ENCODE assay signal across 11 cellular contexts in the genomic region with DNA sequence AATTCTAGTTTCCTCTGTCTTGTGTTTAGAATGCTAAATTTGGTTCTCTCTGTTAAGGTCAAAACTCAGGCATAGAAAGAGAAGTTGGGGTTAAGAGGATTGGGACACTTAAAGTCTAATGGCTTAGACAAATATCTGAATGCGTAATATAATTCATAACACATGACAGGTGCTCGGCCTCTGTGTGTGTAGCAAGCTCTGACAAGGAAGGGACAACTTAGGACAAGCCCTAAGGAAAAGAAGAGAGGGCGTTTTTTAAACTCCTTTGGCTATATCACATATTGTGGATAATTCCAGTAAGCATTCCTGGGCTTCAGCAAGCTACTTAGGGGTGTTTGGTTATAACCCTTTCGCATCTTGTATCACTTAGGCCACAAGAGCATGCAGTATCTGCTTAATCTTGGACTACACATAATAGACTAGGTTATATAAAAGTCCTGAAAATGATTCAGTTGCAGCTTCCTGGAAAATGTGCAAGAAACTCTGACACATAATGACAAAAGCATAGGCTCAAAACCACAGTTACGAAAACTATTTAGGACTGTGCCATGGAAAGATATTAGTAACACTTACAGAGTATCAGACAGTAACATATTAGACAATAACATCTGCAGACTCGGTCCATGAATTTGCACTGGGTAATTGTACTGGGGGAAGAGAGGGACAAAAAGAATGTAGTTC. TPM values are rescaled to one million over a fixed set of nuclear protein-coding genes. Genes with fewer than 3 reads are reported as not detected.
A peak's percentile ranks its signal among the peaks of the same experiment; 100 is the strongest.
DNase-seq lines count a peak whose midpoint lies in the region; ATAC-seq, FAIRE-seq and TF ChIP-seq lines count a peak whose summit lies in the region.
"Had no signal": no experiment of that assay in that cellular context is flagged by ENCODE, and none has a peak within 500 bp of the region (broad histone marks: within the 10 kb centered on the region; RNA-seq: fewer than 3 reads in every experiment).

No MANE protein-coding gene starts in this region.

- H3K4me3 ChIP-seq in AG09309 (ENCODE audit: control insufficient read depth, low read depth, low read length) (no peak overlapping the region), astrocyte of the spinal cord (ENCODE audit: low read depth, low read length) (no peak overlapping the region), lung (no peak overlapping the region)

- no peaks in the 10 kb centered on the region for H3K36me3 ChIP-seq in lung (ENCODE audit: control insufficient read depth in 2 of 2, insufficient read depth in 2 of 2, low read length in 2 of 2)

- in situ Hi-C loops in astrocyte of the spinal cord (cut with HindIII; ENCODE audit: low sequenced_read_pairs) = no loop called here

- H3K9me3 Mint-ChIP-seq in T-cell = no peaks in the 10 kb centered on the region
- H3K9me3 Mint-ChIP-seq: dendritic cell treated with granulocyte-macrophage colony-stimulating factor and Interleukin-4, amounts not matched to agents 40 ng/mL and 50 ng/mL, for 4 days; nephron; T-helper 1 cell treated with Interleukin-12 subunit alpha and Interleukin-12 subunit beta and Interleukin-4 antibody, amounts not matched to agents 30 μg/mL and 1 μg/mL, for 36 hours had no signal

- H3K27me3 Mint-ChIP-seq in T-cell = peaks cover 0 to 3% of the 10 kb centered on the region in 2 donors

- DNase-seq in AG09309 (ENCODE audit: low read depth) (peak; percentile 98), HTR-8/SVneo (ENCODE audit: insufficient read length, low spot score) (peak; percentile 62), astrocyte of the spinal cord (ENCODE audit: low read depth, low spot score) (peak; percentile 96), lung (ENCODE audit: low spot score) (no peak), T-cell (no peak), ecto neural progenitor cell (ENCODE audit: low spot score) (no peak), NCI-H1105 (lab: John Stamatoyannopoulos, UW) (no peak)

- H3K27ac Mint-ChIP-seq in T-cell = no peak overlapping the region
- H3K27ac Mint-ChIP-seq: dendritic cell treated with granulocyte-macrophage colony-stimulating factor and Interleukin-4, amounts not matched to agents 40 ng/mL and 50 ng/mL, for 4 days; nephron; T-helper 1 cell treated with Interleukin-12 subunit alpha and Interleukin-12 subunit beta and Interleukin-4 antibody, amounts not matched to agents 30 μg/mL and 1 μg/mL, for 36 hours had no signal

- peak overlapping the region in 1 of 2 donors; percentile 31 for H3K27ac ChIP-seq in lung (ENCODE audit: low read depth in 1 of 2, low read length in 1 of 2)

- no peaks in the 10 kb centered on the region for H3K36me3 Mint-ChIP-seq in T-cell

- WGBS in lung, 2 donors = 68 to 82% methylated on average over 6 of the region's 6 CpGs

- peaks cover 0 to 6% (median 5%) of the 10 kb centered on the region in 3 donors for H3K4me1 Mint-ChIP-seq in T-cell
- H3K4me1 Mint-ChIP-seq: nephron had no signal

- no peaks in the 10 kb centered on the region for H3K4me1 ChIP-seq in lung (ENCODE audit: control insufficient read depth in 2 of 2, insufficient read depth in 2 of 2, low read length in 2 of 2)

- TF ChIP-seq CTCF in AG09309 (IDR thresholded peaks at IDR 0.05; ENCODE audit: control insufficient read depth, insufficient read depth, low read depth, low read length, missing control alignments) (no peak), astrocyte of the spinal cord (IDR thresholded peaks at IDR 0.05; ENCODE audit: low read depth, low read length) (no peak), lung (IDR thresholded peaks at IDR 0.05; ENCODE audit: control extremely low read depth, extremely low read depth) (no peak)

- POLR2A ChIA-PET in T-cell (lab: Charles Lee) = no interaction called here

- H3K4me3 Mint-ChIP-seq in T-cell = no peak overlapping the region
- H3K4me3 Mint-ChIP-seq: dendritic cell treated with granulocyte-macrophage colony-stimulating factor and Interleukin-4, amounts not matched to agents 40 ng/mL and 50 ng/mL, for 4 days; nephron; T-helper 1 cell treated with Interleukin-12 subunit alpha and Interleukin-12 subunit beta and Interleukin-4 antibody, amounts not matched to agents 30 μg/mL and 1 μg/mL, for 36 hours had no signal

- ATAC-seq in lung (ENCODE audit: insufficient read depth, low FRiP score) (peak; percentile 76), T-cell (replicated peaks in 1 of 4) (no peak), GM21423 (IDR thresholded peaks at IDR 0.05; ENCODE audit: unreplicated experiment) (no peak)

- FAIRE-seq in HTR-8/SVneo (lab: Jason Lieb, UNC) = peak; percentile 49

- CTCF ChIA-PET in T-cell (lab: Charles Lee) = interaction anchor here in 1 of 2 donors (1.5 kb wide), 1 partner anchor 9 kb away, joined by 3 read pairs; no protein-coding TSS in a partner anchor

- no peaks in the 10 kb centered on the region for H3K9me3 ChIP-seq in lung (ENCODE audit: control insufficient read depth in 2 of 2, insufficient read depth in 1 of 2, low read length in 1 of 2)

- no peaks in the 10 kb centered on the region for H3K27me3 ChIP-seq in lung (ENCODE audit: control insufficient read depth, insufficient read depth)

RNA-seq across cellular contexts. Expression of a gene that starts 16.0 kb away (rescaled TPM):
- total RNA-seq in lung = 10 to 100 TPM; 54.2 to 79.6 TPM
- polyA plus RNA-seq in lung = 10 to 100 TPM in 1 of 2 donors, 1 to 10 TPM in 1; 5.4 to 16.0 TPM
- 100 to 1,000 TPM in 3 of 5 donors, 10 to 100 TPM in 2; 94.0 to 118 (median 100) TPM for total RNA-seq in T-cell

Comparison
In these comparisons a context has a peak if more than half of its experiments do, and no peak if none do; other contexts are left out.
1. DNase-seq: peak in AG09309 (single experiment), HTR-8/SVneo (single experiment) and astrocyte of the spinal cord (single experiment); none in lung (single experiment), T-cell (0 of 34), ecto neural progenitor cell (single experiment) and NCI-H1105 (single experiment).